In the genomic region with DNA sequence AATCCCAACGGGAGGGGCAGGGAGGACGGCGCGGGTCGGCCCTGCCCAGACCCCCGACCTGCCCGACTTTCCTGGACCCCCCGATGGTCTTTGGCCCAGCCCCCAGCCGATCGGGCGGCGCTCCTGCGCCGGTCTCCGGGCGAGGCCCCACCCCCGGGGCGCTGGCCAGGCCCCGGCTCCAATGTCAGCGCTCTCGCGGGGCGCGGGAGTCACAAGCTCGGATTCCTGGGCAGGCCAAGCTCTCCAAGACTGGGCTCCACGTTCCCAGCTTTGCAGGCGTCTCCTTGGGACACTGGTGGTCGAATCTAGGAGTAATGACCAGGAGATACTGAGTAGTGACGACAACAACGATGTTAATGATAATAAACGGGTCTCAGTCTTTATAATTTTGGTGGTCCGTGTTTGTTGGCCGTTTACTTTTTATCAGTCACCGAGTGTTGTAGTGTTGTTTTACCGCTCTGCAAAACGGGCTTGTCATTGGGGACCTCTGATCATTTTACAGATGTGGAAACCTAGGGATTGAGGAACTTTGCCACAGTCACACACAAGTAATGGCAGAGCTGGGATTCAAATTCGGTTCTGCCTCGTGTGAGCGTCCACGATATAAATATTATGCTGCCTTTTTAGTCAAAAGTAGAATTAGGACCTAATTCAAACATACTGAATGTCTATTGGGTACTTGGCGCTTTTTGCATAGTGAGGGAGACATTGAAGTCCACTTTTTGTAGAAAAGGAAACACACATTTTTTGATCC, we compare ENCODE assay signal across 8 cellular contexts. TPM values are rescaled to one million over a fixed set of nuclear protein-coding genes. Genes with fewer than 3 reads are reported as not detected.
DNase-seq lines count a peak whose midpoint lies in the region; ATAC-seq and TF ChIP-seq lines count a peak whose summit lies in the region.

No MANE protein-coding gene starts in this region.

- peak overlapping the region; percentile 70 for H3K4me3 ChIP-seq in SJCRH30

- peaks cover 43% of the 10 kb centered on the region for H3K36me3 Mint-ChIP-seq in activated naive CD8-positive, alpha-beta T cell treated with anti-CD3 and anti-CD28 coated beads, Interleukin-2, amount 10 ng/mL, durations not matched to agents 7 days and 5 days
- peaks cover 29% of the 10 kb centered on the region for H3K36me3 Mint-ChIP-seq in progenitor cell of endocrine pancreas (ENCODE audit: insufficient read depth)

- no peak for TF ChIP-seq CTCF in progenitor cell of endocrine pancreas (IDR thresholded peaks at IDR 0.05; ENCODE audit: unreplicated experiment)

- POLR2A ChIA-PET in activated naive CD8-positive, alpha-beta T cell treated with anti-CD3 and anti-CD28 coated beads, Interleukin-2, amount 10 ng/mL, durations not matched to agents 7 days and 5 days (lab: Charles Lee): interaction anchor here (0.5 to 1.9 kb wide), 9 partner anchors 9 to 299 kb away, joined by 3 to 10 read pairs (median 4); a partner anchor contains a TSS

- H3K27ac Mint-ChIP-seq in activated naive CD8-positive, alpha-beta T cell treated with anti-CD3 and anti-CD28 coated beads, Interleukin-2, amount 10 ng/mL, durations not matched to agents 7 days and 5 days: peak overlapping the region; percentile 84
- peak overlapping the region; percentile 95 for H3K27ac Mint-ChIP-seq in progenitor cell of endocrine pancreas

- H3K36me3 ChIP-seq in SJCRH30: peaks cover 73% of the 10 kb centered on the region

- intact Hi-C loops in left cardiac atrium (cut with DNase I): no loop called here

- H3K4me3 Mint-ChIP-seq in activated naive CD8-positive, alpha-beta T cell treated with anti-CD3 and anti-CD28 coated beads, Interleukin-2, amount 10 ng/mL, durations not matched to agents 7 days and 5 days: peak overlapping the region; percentile 97
- peak overlapping the region; percentile 81 for H3K4me3 Mint-ChIP-seq in progenitor cell of endocrine pancreas (ENCODE audit: low read depth)

- ATAC-seq in GM19452 (IDR thresholded peaks at IDR 0.05; ENCODE audit: unreplicated experiment) (peak; percentile 39), HG03571 (IDR thresholded peaks at IDR 0.05; ENCODE audit: unreplicated experiment) (peak; percentile 31), left cardiac atrium (peak; percentile 85), GM21576 (IDR thresholded peaks at IDR 0.05; ENCODE audit: unreplicated experiment) (no peak)
- ATAC-seq in activated naive CD8-positive, alpha-beta T cell treated with anti-CD3 and anti-CD28 coated beads, Interleukin-2, amount 10 ng/mL, durations not matched to agents 7 days and 5 days (ENCODE audit: low read depth): peak; percentile 67

- H3K27me3 ChIP-seq in SJCRH30: no peaks in the 10 kb centered on the region

- no peaks in the 10 kb centered on the region for H3K9me3 Mint-ChIP-seq in activated naive CD8-positive, alpha-beta T cell treated with anti-CD3 and anti-CD28 coated beads, Interleukin-2, amount 10 ng/mL, durations not matched to agents 7 days and 5 days
- no peaks in the 10 kb centered on the region for H3K9me3 Mint-ChIP-seq in progenitor cell of endocrine pancreas (ENCODE audit: low read depth)

- DNase-seq in COR-L47 (lab: John Stamatoyannopoulos, UW): peak; percentile 40
- peak; percentile 89 to 90 for DNase-seq in SJCRH30
- DNase-seq in activated naive CD8-positive, alpha-beta T cell treated with anti-CD3 and anti-CD28 coated beads, Interleukin-2, amount 10 ng/mL, durations not matched to agents 7 days and 5 days: peak; percentile 73
- DNase-seq in left cardiac atrium: peak; percentile 82
- DNase-seq in progenitor cell of endocrine pancreas (ENCODE audit: low spot score, unreplicated experiment): peak; percentile 58

- H3K4me1 ChIP-seq in SJCRH30: no peaks in the 10 kb centered on the region; the same call in 1 of the 2 replicates

- H3K27me3 Mint-ChIP-seq in activated naive CD8-positive, alpha-beta T cell treated with anti-CD3 and anti-CD28 coated beads, Interleukin-2, amount 10 ng/mL, durations not matched to agents 7 days and 5 days: no peaks in the 10 kb centered on the region
- H3K27me3 Mint-ChIP-seq in progenitor cell of endocrine pancreas: no peaks in the 10 kb centered on the region

- peaks cover 35% of the 10 kb centered on the region for H3K4me1 Mint-ChIP-seq in activated naive CD8-positive, alpha-beta T cell treated with anti-CD3 and anti-CD28 coated beads, Interleukin-2, amount 10 ng/mL, durations not matched to agents 7 days and 5 days
- H3K4me1 Mint-ChIP-seq in progenitor cell of endocrine pancreas (ENCODE audit: low read depth): peaks cover 14% of the 10 kb centered on the region

- peak overlapping the region; percentile 80 for H3K27ac ChIP-seq in SJCRH30

- H3K9me3 ChIP-seq in SJCRH30 (replicated peaks): no peaks in the 10 kb centered on the region

RNA-seq across cellular contexts. Expression of a gene that starts 0.6 kb away (rescaled TPM):
- 129 and 131 TPM in 2 replicates for total RNA-seq in SJCRH30 (2014; rRNA removed; shearing (Covaris generic))
- 100 to 1,000 TPM; 128 to 141 TPM for total RNA-seq in activated naive CD8-positive, alpha-beta T cell treated with anti-CD3 and anti-CD28 coated beads, Interleukin-2, amount 10 ng/mL, durations not matched to agents 7 days and 5 days
- total RNA-seq in left cardiac atrium (100 to 1,000 TPM; 113 to 131 TPM), progenitor cell of endocrine pancreas (70.4 and 78.8 TPM in 2 replicates)

RNA-seq across cellular contexts. Expression of a gene that starts 7.9 kb away (rescaled TPM):
- total RNA-seq in SJCRH30 (2014; rRNA removed; shearing (Covaris generic)): 940 and 960 TPM in 2 replicates
- total RNA-seq in activated naive CD8-positive, alpha-beta T cell treated with anti-CD3 and anti-CD28 coated beads, Interleukin-2, amount 10 ng/mL, durations not matched to agents 7 days and 5 days: 100 to 1,000 TPM; 522 to 531 TPM
- total RNA-seq in left cardiac atrium (100 to 1,000 TPM; 627 to 707 TPM), progenitor cell of endocrine pancreas (707 and 730 TPM in 2 replicates)

RNA-seq across cellular contexts. Expression of a gene that starts 10.8 kb away (rescaled TPM):
- 59.9 and 71.5 TPM in 2 replicates for total RNA-seq in SJCRH30 (2014; rRNA removed; shearing (Covaris generic))
- 10 to 100 TPM; 18.4 to 19.4 TPM for total RNA-seq in activated naive CD8-positive, alpha-beta T cell treated with anti-CD3 and anti-CD28 coated beads, Interleukin-2, amount 10 ng/mL, durations not matched to agents 7 days and 5 days
- total RNA-seq in left cardiac atrium: 10 to 100 TPM; 25.5 to 28.1 TPM
- total RNA-seq in progenitor cell of endocrine pancreas: 16.8 and 20.8 TPM in 2 replicates

RNA-seq across cellular contexts. Expression of a gene that starts 12.8 kb away (rescaled TPM):
- 65.8 and 77.3 TPM in 2 replicates for total RNA-seq in SJCRH30 (2014; rRNA removed; shearing (Covaris generic))
- total RNA-seq in activated naive CD8-positive, alpha-beta T cell treated with anti-CD3 and anti-CD28 coated beads, Interleukin-2, amount 10 ng/mL, durations not matched to agents 7 days and 5 days: 10 to 100 TPM; 69.2 to 73.3 TPM
- 10 to 100 TPM; 31.8 to 49.1 TPM for total RNA-seq in left cardiac atrium
- total RNA-seq in progenitor cell of endocrine pancreas: 61.2 and 63.3 TPM in 2 replicates

RNA-seq across cellular contexts. Expression of a gene that starts 23.1 kb away (rescaled TPM):
- not detected in 2 replicates for total RNA-seq in SJCRH30 (2014; rRNA removed; shearing (Covaris generic))
- total RNA-seq in activated naive CD8-positive, alpha-beta T cell treated with anti-CD3 and anti-CD28 coated beads, Interleukin-2, amount 10 ng/mL, durations not matched to agents 7 days and 5 days: not detected
- total RNA-seq in left cardiac atrium: 1 to 10 TPM; 5.2 to 7.0 TPM
- not detected in 2 replicates for total RNA-seq in progenitor cell of endocrine pancreas
